Comparison of ENCODE assay signal across 8 cellular contexts in genomic region chr1:227316456-227316855, GRCh38. TPM values are rescaled to one million over a fixed set of nuclear protein-coding genes. Genes with fewer than 3 reads are reported as not detected.
A peak's percentile ranks its signal among the peaks of the same experiment; 100 is the strongest.
DNase-seq lines count a peak whose midpoint lies in the region; ATAC-seq and TF ChIP-seq lines count a peak whose summit lies in the region.

No MANE protein-coding gene starts in this region.

- H3K9me3 ChIP-seq in SJCRH30 (replicated peaks) (no peaks in the 10 kb centered on the region), gastrocnemius medialis (no peaks in the 10 kb centered on the region)

- peak overlapping the region; percentile 80; the same call in 1 of the 2 replicates for H3K27ac ChIP-seq in SJCRH30
- H3K27ac ChIP-seq in gastrocnemius medialis, result peak overlapping the region; percentile 92 to 97 (median 94)

- H3K27me3 ChIP-seq in SJCRH30 (no peaks in the 10 kb centered on the region), gastrocnemius medialis (no peaks in the 10 kb centered on the region)

- H3K4me3 ChIP-seq in SJCRH30 (peak overlapping the region; percentile 83), fibroblast of the aortic adventitia (ENCODE audit: low read depth, low read length) (peak overlapping the region; percentile 86), gastrocnemius medialis (peak overlapping the region; percentile 77 to 93 (median 86))

- in situ Hi-C loops in GM18951 (cut with MboI; ENCODE audit: low sequenced_read_pairs, unreplicated experiment) (no loop called here), gastrocnemius medialis (cut with MboI; ENCODE audit: low sequenced_read_pairs in 4 of 4) (no loop called here)

- DNase-seq in SJCRH30 (no peak), fibroblast of the aortic adventitia (ENCODE audit: low read depth) (peak; percentile 6), gastrocnemius medialis (no peak), GM19238 (ENCODE audit: insufficient read length, low spot score) (no peak), NCI-H128 (lab: John Stamatoyannopoulos, UW; ENCODE audit: unreplicated experiment) (no peak), NCI-H2171 (lab: John Stamatoyannopoulos, UW) (no peak), CD1c-positive myeloid dendritic cell (ENCODE audit: extremely low spot score) (no peak)

- intact Hi-C loops in gastrocnemius medialis (cut with DNase I; ENCODE audit: low total_unique reads), result loop anchor here (2.0 to 10.0 kb wide), 5 partner anchors 41 to 630 kb away; partner anchors contain the start of gene WNT9A

- peak; percentile 18 for TF ChIP-seq POLR2A in GM18951 (IDR thresholded peaks at IDR 0.05; ENCODE audit: extremely low read depth, insufficient read depth, insufficient read length)
- no peak for TF ChIP-seq POLR2A in gastrocnemius medialis (IDR thresholded peaks at IDR 0.05)

- H3K4me1 ChIP-seq in SJCRH30 (peaks cover 3% of the 10 kb centered on the region), gastrocnemius medialis (peaks cover 7 to 26% of the 10 kb centered on the region in 2 donors)

- no peak for ATAC-seq in gastrocnemius medialis

- H3K36me3 ChIP-seq in SJCRH30, result no peaks in the 10 kb centered on the region
- no peaks in the 10 kb centered on the region for H3K36me3 ChIP-seq in gastrocnemius medialis

- TF ChIP-seq CTCF in fibroblast of the aortic adventitia (IDR thresholded peaks at IDR 0.05; ENCODE audit: insufficient read depth, low read length) (no peak), gastrocnemius medialis (IDR thresholded peaks at IDR 0.05 in 4 of 5, conservative IDR thresholded peaks at IDR 0.05 in 1 of 5) (no peak)

RNA-seq across cellular contexts. Expression of gene CDC42BPA, which starts 1.8 kb away (rescaled TPM):
- 50.8 and 57.1 TPM in 2 replicates for total RNA-seq in SJCRH30 (2014; rRNA removed; shearing (Covaris generic))
- 82.5 and 123 TPM in 2 replicates for total RNA-seq in fibroblast of the aortic adventitia (ENCODE audit: low replicate concordance)
- 10 to 100 TPM; 13.9 to 30.6 (median 16.6) TPM for total RNA-seq in gastrocnemius medialis
